Comparison of ENCODE assay signal across 29 cellular contexts in genomic region chr18:7895346-7895745, GRCh38.
"Had no signal": no experiment of that assay in that cellular context is flagged by ENCODE, and none has a peak within 500 bp of the region (broad histone marks: within the 10 kb centered on the region; RNA-seq: fewer than 3 reads in every experiment).

No MANE protein-coding gene starts in this region.

- H3K36me3 ChIP-seq: brain microvascular endothelial cell, esophagus muscularis mucosa, gastrocnemius medialis, WERI-Rb-1 had no signal

- H3K27ac ChIP-seq: brain microvascular endothelial cell, esophagus muscularis mucosa, foreskin keratinocyte, gastrocnemius medialis, WERI-Rb-1 had no signal

- H3K9me3 ChIP-seq: esophagus muscularis mucosa, gastrocnemius medialis had no signal

- H3K4me1 ChIP-seq: foreskin keratinocyte had no signal

- DNase-seq: activated B cell treated with CpG ODN at 0.5 μM for 24 hours; activated CD4-positive, alpha-beta T cell treated with anti-CD3 and anti-CD28 coated beads for 48 hours; activated CD4-positive, alpha-beta T cell treated with anti-CD3 and anti-CD28 coated beads, Interleukin-2, amount 50 U/mL, for 1 hour; activated CD4-positive, alpha-beta T cell treated with anti-CD3 and anti-CD28 coated beads, Interleukin-2, amount 50 U/mL, for 48 hours; activated CD8-positive, alpha-beta memory T cell treated with anti-CD3 and anti-CD28 coated beads for 24 hours; activated CD8-positive, alpha-beta T cell treated with anti-CD3 and anti-CD28 coated beads for 36 hours; activated effector memory CD4-positive, alpha-beta T cell treated with Interleukin-2 at 50 U/mL for 16 hours; activated gamma-delta T cell treated with Interleukin-2 at 50 U/mL for 16 hours; activated naive CD4-positive, alpha-beta T cell treated with anti-CD3 and anti-CD28 coated beads, Interleukin-2, amount 50 U/mL, for 16 hours; activated naive CD4-positive, alpha-beta T cell treated with Interleukin-2 at 50 U/mL for 16 hours; activated T-cell treated with anti-CD3 and anti-CD28 coated beads, Interleukin-2, amount 50 U/mL, for 4 hours; amniotic stem cell; anterior cingulate cortex; brain microvascular endothelial cell; caudate nucleus; cortex of kidney; dermis blood vessel endothelial cell; effector CD4-positive, alpha-beta T cell; erythroblast; foreskin keratinocyte; gastrocnemius medialis; T-helper 1 cell; T-helper 17 cell; T1000; WERI-Rb-1 had no signal

- H3K27me3 ChIP-seq: brain microvascular endothelial cell, esophagus muscularis mucosa, foreskin keratinocyte, gastrocnemius medialis had no signal

- H3K4me3 ChIP-seq: esophagus muscularis mucosa, gastrocnemius medialis had no signal

- FAIRE-seq: astrocyte, bronchial epithelial cell, colon had no signal
